ENCODE assay signal across 8 cellular contexts in the genomic region with DNA sequence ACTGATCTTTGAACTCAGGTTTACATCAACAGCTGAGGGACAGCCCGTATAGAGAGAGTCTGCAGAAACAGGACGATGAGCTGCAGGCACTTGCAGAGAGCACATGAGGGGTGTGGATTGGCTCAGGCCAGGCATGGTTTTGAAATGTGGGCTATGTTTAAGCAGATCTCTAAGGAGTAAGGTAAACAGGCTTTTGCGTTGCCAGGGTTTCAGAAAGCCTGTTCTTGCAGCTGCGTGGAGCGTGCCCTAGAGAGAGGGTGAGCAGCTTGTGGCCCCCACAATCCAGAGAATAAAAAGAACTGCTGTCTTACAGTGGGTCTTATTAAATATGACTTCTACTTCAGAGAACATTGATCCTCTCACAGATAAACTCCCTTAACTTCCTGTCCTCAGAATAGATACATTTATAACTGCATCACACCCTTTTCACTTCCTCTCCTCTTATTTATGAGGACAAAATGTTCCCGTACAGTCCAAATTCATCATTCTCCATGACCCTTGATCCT.
DNase-seq lines count a peak whose midpoint lies in the region; ATAC-seq, FAIRE-seq and TF ChIP-seq lines count a peak whose summit lies in the region.

No MANE protein-coding gene starts in this region.

- CTCF ChIA-PET in CD8-positive, alpha-beta memory T cell (lab: Charles Lee) = interaction anchor here (0.7 to 0.8 kb wide), 2 partner anchors 8 to 122 kb away, joined by 3 to 4 read pairs; no protein-coding TSS in a partner anchor

- H3K27me3 Mint-ChIP-seq in CD8-positive, alpha-beta memory T cell = peaks cover 0 to 2% of the 10 kb centered on the region in 2 donors

- WGBS in heart left ventricle, 4 donors = 37 to 45% (median 41%) methylated on average over 6 of the region's 6 CpGs

- peak overlapping the region; percentile 53; the same call in 1 of the 2 replicates for H2AFZ ChIP-seq in Loucy (ENCODE audit: low read length)

- peak overlapping the region; percentile 73 for H3K4me2 ChIP-seq in Loucy (ENCODE audit: low read depth, low read length, poor library complexity, severe bottlenecking)

- H3K9ac ChIP-seq in Loucy (ENCODE audit: low read depth, low read length, poor library complexity, severe bottlenecking) = peak overlapping the region; percentile 13

- H3K9me3 ChIP-seq in CD8-positive, alpha-beta memory T cell (ENCODE audit: low read length) = no peaks in the 10 kb centered on the region
- H3K9me3 ChIP-seq in Loucy (ENCODE audit: insufficient read depth, low read depth, low read length) (no peaks in the 10 kb centered on the region), heart left ventricle (peaks cover 0 to 19% (median 0%) of the 10 kb centered on the region in 12 donors)

- peak overlapping the region in 6 of 7 donors; percentile 46 to 79 (median 64) for H3K4me3 Mint-ChIP-seq in CD8-positive, alpha-beta memory T cell

- TF ChIP-seq POLR2A in heart left ventricle (IDR thresholded peaks at IDR 0.05) = no peak
- no peak for TF ChIP-seq POLR2A in H54 (IDR thresholded peaks at IDR 0.05; ENCODE audit: low read depth, low read length)

- H3K4me1 ChIP-seq in CD8-positive, alpha-beta memory T cell (ENCODE audit: insufficient read depth, low read length) = peaks cover 21% of the 10 kb centered on the region
- H3K4me1 ChIP-seq in Loucy (ENCODE audit: insufficient read depth, low read length, poor library complexity, severe bottlenecking) (peaks cover 19% of the 10 kb centered on the region), heart left ventricle (peaks cover 0 to 39% (median 0%) of the 10 kb centered on the region in 12 donors)

- H4K20me1 ChIP-seq in Loucy (ENCODE audit: insufficient read depth, low read length, poor library complexity, severe bottlenecking) = no peaks in the 10 kb centered on the region

- ATAC-seq in GM21390 (IDR thresholded peaks at IDR 0.05; ENCODE audit: unreplicated experiment) = peak; percentile 45
- peak in 3 of 4 donors; percentile 52 to 74 (median 60) for ATAC-seq in heart left ventricle

- H3K27ac ChIP-seq in CD8-positive, alpha-beta memory T cell (ENCODE audit: low read depth, low read length) = no peak overlapping the region
- H3K27ac ChIP-seq in heart left ventricle = peak overlapping the region in 5 of 12 donors; percentile 7 to 66 (median 28)

- peaks cover 25 to 33% (median 26%) of the 10 kb centered on the region in 3 donors for H3K4me1 Mint-ChIP-seq in CD8-positive, alpha-beta memory T cell

- no peaks in the 10 kb centered on the region for H3K9me2 ChIP-seq in Loucy (replicated peaks; ENCODE audit: low read depth, low read length)

- no peaks in the 10 kb centered on the region for H3K79me2 ChIP-seq in Loucy (ENCODE audit: insufficient read depth, low read length)

- H3K9me3 Mint-ChIP-seq in CD8-positive, alpha-beta memory T cell = peaks cover 0 to 2% (median 0%) of the 10 kb centered on the region in 5 donors

- no peaks in the 10 kb centered on the region for H3K36me3 ChIP-seq in CD8-positive, alpha-beta memory T cell (ENCODE audit: insufficient read depth, low read length)
- H3K36me3 ChIP-seq in Loucy (ENCODE audit: insufficient read depth, low read length) (no peaks in the 10 kb centered on the region), heart left ventricle (peaks cover 0 to 2% (median 0%) of the 10 kb centered on the region in 9 donors)

- FAIRE-seq in H54 (lab: Jason Lieb, UNC) = no peak

- H3K27ac Mint-ChIP-seq in CD8-positive, alpha-beta memory T cell = peak overlapping the region; percentile 21 to 88 (median 53)

- TF ChIP-seq CTCF in Loucy (conservative IDR thresholded peaks at IDR 0.05; ENCODE audit: low read length) = no peak
- TF ChIP-seq CTCF in heart left ventricle (IDR thresholded peaks at IDR 0.05) = no peak
- no peak for TF ChIP-seq CTCF in foreskin fibroblast (IDR thresholded peaks at IDR 0.05; ENCODE audit: low read depth, low read length)

- intact Hi-C loops in heart left ventricle (cut with DNase I) = loop anchor here in 7 of 10 donors (5.0 to 10.0 kb wide), 4 partner anchors 124 to 1176 kb away; no protein-coding TSS in a partner anchor

- peak overlapping the region; percentile 30 for H3K4me3 ChIP-seq in CD8-positive, alpha-beta memory T cell (ENCODE audit: low read length)
- H3K4me3 ChIP-seq in Loucy (ENCODE audit: low read length, poor library complexity, severe bottlenecking) = peak overlapping the region; percentile 45
- no peak overlapping the region for H3K4me3 ChIP-seq in heart left ventricle
- no peak overlapping the region for H3K4me3 ChIP-seq in foreskin fibroblast (ENCODE audit: low read depth in 1 of 2, low read length in 2 of 2)

- POLR2A ChIA-PET in CD8-positive, alpha-beta memory T cell (lab: Charles Lee) = interaction anchor here (1.0 kb wide), 1 partner anchor 8 kb away, joined by 5 read pairs; no protein-coding TSS in a partner anchor

- no peaks in the 10 kb centered on the region for H3K27me3 ChIP-seq in CD8-positive, alpha-beta memory T cell (ENCODE audit: insufficient read depth, low read length, poor library complexity, severe bottlenecking)
- H3K27me3 ChIP-seq in Loucy (ENCODE audit: insufficient read depth, low read length, poor library complexity, severe bottlenecking) (no peaks in the 10 kb centered on the region), heart left ventricle (no peaks in the 10 kb centered on the region)

- H3F3A ChIP-seq in Loucy (ENCODE audit: low read depth) = no peaks in the 10 kb centered on the region

- DNase-seq in CD8-positive, alpha-beta memory T cell = peak in 3 of 5 donors; percentile 36 to 48 (median 37)
- DNase-seq in heart left ventricle (peak in 3 of 5 donors; percentile 19 to 49 (median 26)), NCI-H446 treated with DMSO at 0.1 percent for 48 hours (lab: John Stamatoyannopoulos, UW) (no peak), H54 (ENCODE audit: insufficient read length, low spot score) (no peak), NCI-H526 (lab: John Stamatoyannopoulos, UW) (no peak), foreskin fibroblast (no peak)

- peaks cover 0 to 3% (median 0%) of the 10 kb centered on the region in 3 donors for H3K36me3 Mint-ChIP-seq in CD8-positive, alpha-beta memory T cell

Comparison
In these comparisons a context has a peak if more than half of its experiments do, and no peak if none do; other contexts are left out.
1. DNase-seq: peak in CD8-positive, alpha-beta memory T cell (3 of 5) and heart left ventricle (3 of 5); none in NCI-H446 treated with DMSO at 0.1 percent for 48 hours (single experiment), H54 (single experiment), NCI-H526 (0 of 2) and foreskin fibroblast (0 of 2).
2. H3K4me3 ChIP-seq: peak in CD8-positive, alpha-beta memory T cell (single experiment) and Loucy (single experiment); none in heart left ventricle (0 of 12) and foreskin fibroblast (0 of 2).